Comparison of ENCODE assay signal across 1 cellular context in the genomic region with DNA sequence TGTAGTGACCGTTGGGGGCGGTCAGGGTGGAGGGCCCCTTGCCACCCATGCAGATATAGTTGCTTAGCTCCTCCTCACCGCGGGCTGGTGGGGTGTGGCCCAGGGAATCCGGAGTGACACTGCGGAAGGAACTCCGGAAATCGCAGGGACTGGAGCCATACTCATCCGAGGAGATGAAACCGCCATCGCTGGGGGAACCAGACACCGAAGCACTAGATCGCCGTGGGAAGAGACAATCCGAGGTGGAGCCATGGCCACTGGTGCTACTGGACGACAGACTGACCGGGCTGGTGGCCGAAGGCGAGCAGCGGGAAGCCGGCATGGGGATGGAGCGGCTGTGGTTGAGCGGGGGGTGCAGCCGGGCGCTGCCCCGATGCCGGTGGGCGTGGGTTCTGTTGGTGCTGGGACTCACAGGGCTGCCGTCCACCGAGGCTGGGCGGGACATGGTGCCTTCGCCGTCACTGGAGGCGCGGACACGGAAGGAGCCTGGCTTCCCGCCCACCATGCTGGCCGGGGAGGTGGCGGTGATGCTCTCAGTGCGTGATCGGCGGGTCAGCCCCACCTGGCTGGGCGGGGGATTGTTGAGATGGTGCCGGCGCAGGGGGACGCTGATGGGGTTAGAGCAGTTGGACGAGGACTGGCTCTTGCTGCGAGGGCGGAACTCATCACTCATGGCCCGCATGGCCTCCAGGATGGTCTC.
TF ChIP-seq lines count a peak whose summit lies in the region.

No MANE protein-coding gene starts in this region.

TF ChIP-seq in GM23338, 12 proteins besides CTCF, POLR2A, EP300 and RAD21 (continued from another document):
- TF ChIP-seq, protein P1, sequence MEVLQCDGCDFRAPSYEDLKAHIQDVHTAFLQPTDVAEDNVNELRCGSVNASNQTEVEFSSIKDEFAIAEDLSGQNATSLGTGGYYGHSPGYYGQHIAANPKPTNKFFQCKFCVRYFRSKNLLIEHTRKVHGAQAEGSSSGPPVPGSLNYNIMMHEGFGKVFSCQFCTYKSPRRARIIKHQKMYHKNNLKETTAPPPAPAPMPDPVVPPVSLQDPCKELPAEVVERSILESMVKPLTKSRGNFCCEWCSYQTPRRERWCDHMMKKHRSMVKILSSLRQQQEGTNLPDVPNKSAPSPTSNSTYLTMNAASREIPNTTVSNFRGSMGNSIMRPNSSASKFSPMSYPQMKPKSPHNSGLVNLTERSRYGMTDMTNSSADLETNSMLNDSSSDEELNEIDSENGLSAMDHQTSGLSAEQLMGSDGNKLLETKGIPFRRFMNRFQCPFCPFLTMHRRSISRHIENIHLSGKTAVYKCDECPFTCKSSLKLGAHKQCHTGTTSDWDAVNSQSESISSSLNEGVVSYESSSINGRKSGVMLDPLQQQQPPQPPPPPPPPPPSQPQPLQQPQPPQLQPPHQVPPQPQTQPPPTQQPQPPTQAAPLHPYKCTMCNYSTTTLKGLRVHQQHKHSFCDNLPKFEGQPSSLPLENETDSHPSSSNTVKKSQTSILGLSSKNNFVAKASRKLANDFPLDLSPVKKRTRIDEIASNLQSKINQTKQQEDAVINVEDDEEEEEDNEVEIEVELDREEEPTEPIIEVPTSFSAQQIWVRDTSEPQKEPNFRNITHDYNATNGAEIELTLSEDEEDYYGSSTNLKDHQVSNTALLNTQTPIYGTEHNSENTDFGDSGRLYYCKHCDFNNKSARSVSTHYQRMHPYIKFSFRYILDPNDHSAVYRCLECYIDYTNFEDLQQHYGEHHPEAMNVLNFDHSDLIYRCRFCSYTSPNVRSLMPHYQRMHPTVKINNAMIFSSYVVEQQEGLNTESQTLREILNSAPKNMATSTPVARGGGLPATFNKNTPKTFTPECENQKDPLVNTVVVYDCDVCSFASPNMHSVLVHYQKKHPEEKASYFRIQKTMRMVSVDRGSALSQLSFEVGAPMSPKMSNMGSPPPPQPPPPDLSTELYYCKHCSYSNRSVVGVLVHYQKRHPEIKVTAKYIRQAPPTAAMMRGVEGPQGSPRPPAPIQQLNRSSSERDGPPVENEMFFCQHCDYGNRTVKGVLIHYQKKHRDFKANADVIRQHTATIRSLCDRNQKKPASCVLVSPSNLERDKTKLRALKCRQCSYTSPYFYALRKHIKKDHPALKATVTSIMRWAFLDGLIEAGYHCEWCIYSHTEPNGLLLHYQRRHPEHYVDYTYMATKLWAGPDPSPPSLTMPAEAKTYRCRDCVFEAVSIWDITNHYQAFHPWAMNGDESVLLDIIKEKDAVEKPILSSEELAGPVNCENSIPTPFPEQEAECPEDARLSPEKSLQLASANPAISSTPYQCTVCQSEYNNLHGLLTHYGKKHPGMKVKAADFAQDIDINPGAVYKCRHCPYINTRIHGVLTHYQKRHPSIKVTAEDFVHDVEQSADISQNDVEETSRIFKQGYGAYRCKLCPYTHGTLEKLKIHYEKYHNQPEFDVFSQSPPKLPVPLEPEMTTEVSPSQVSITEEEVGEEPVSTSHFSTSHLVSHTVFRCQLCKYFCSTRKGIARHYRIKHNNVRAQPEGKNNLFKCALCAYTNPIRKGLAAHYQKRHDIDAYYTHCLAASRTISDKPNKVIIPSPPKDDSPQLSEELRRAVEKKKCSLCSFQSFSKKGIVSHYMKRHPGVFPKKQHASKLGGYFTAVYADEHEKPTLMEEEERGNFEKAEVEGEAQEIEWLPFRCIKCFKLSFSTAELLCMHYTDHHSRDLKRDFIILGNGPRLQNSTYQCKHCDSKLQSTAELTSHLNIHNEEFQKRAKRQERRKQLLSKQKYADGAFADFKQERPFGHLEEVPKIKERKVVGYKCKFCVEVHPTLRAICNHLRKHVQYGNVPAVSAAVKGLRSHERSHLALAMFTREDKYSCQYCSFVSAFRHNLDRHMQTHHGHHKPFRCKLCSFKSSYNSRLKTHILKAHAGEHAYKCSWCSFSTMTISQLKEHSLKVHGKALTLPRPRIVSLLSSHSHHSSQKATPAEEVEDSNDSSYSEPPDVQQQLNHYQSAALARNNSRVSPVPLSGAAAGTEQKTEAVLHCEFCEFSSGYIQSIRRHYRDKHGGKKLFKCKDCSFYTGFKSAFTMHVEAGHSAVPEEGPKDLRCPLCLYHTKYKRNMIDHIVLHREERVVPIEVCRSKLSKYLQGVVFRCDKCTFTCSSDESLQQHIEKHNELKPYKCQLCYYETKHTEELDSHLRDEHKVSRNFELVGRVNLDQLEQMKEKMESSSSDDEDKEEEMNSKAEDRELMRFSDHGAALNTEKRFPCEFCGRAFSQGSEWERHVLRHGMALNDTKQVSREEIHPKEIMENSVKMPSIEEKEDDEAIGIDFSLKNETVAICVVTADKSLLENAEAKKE (CRISPR knock-in tag; IDR thresholded peaks at IDR 0.05): no peak
- TF ChIP-seq ZNF114 (CRISPR knock-in tag; IDR thresholded peaks at IDR 0.05) (no peak), JUNB (IDR thresholded peaks at IDR 0.05; ENCODE audit: unreplicated experiment) (no peak), ZNF331 (CRISPR knock-in tag; IDR thresholded peaks at IDR 0.05; ENCODE audit: low read depth) (no peak), STAT1 (IDR thresholded peaks at IDR 0.05; ENCODE audit: unreplicated experiment) (no peak), EZH2 (IDR thresholded peaks at IDR 0.05; ENCODE audit: low read depth, unreplicated experiment) (no peak), NANOG (IDR thresholded peaks at IDR 0.05; ENCODE audit: borderline replicate concordance) (no peak), CREB1 (CRISPR knock-in tag; IDR thresholded peaks at IDR 0.05; ENCODE audit: low read depth) (no peak)
- TF ChIP-seq, protein P2, sequence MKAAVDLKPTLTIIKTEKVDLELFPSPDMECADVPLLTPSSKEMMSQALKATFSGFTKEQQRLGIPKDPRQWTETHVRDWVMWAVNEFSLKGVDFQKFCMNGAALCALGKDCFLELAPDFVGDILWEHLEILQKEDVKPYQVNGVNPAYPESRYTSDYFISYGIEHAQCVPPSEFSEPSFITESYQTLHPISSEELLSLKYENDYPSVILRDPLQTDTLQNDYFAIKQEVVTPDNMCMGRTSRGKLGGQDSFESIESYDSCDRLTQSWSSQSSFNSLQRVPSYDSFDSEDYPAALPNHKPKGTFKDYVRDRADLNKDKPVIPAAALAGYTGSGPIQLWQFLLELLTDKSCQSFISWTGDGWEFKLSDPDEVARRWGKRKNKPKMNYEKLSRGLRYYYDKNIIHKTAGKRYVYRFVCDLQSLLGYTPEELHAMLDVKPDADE (IDR thresholded peaks at IDR 0.05): no peak
